ENCODE assay signal across 14 cellular contexts in the genomic region with DNA sequence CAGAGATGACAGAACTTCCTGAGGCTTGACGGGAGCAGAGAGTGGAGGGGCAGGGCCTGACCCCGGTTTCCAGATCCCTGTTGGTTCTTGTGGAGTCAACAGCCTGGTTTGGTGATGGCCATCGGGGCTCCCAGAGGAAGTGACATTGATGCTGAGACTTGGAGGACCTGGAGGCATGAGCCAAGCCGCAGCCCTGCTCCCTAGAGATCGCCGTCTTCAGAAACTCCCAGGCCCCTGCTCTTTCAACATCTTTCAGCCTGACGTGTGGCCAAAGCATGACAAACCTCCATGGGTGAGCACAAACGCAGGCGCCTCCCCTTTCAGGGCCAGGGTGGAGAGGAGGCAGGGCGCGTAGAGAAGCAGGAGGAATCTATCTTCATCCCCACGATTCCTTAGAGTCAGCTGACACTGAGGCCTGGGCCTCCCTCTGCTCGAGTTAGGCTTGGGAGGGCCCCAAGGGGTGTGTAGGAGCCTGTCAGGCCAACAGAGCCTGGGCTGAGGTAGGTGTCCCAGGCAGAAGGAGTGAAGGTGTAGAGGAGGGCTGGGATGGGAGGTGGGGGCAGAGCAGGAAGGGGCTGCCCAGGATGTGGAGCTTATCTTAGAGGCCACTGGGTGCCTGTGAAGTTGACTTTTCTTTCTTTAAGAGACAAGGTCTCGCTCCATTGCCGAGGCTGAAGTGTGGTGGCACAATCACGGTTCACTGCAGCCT. TPM values are rescaled to one million over a fixed set of nuclear protein-coding genes. Genes with fewer than 3 reads are reported as not detected.
DNase-seq lines count a peak whose midpoint lies in the region; TF ChIP-seq lines count a peak whose summit lies in the region.
"Had no signal": no experiment of that assay in that cellular context is flagged by ENCODE, and none has a peak within 500 bp of the region (broad histone marks: within the 10 kb centered on the region; RNA-seq: fewer than 3 reads in every experiment).

No MANE protein-coding gene starts in this region.

- no peaks in the 10 kb centered on the region for H3K27me3 ChIP-seq in sigmoid colon
- H3K27me3 ChIP-seq: right lobe of liver had no signal

- WGBS in sigmoid colon, 2 donors = 82 to 90% methylated on average over 16 of the region's 16 CpGs

- TF ChIP-seq EP300 in sigmoid colon (IDR thresholded peaks at IDR 0.05) = no peak

- intact Hi-C loops in cardiac septum (cut with DNase I) = no loop called here
- intact Hi-C loops in sigmoid colon (cut with DNase I) = no loop called here

- no peaks in the 10 kb centered on the region for H3K36me3 ChIP-seq in sigmoid colon
- H3K36me3 ChIP-seq: right lobe of liver had no signal

- H3K4me1 ChIP-seq in sigmoid colon = peaks cover 0 to 7% (median 3%) of the 10 kb centered on the region in 4 donors

- peak overlapping the region in 1 of 4 donors; percentile 38 for H3K27ac ChIP-seq in sigmoid colon
- H3K27ac ChIP-seq: right lobe of liver had no signal

- no peak for TF ChIP-seq POLR2A in sigmoid colon (IDR thresholded peaks at IDR 0.05)

- H3K9me3 ChIP-seq in sigmoid colon = peaks cover 0 to 3% (median 0%) of the 10 kb centered on the region in 4 donors
- H3K9me3 ChIP-seq: right lobe of liver had no signal

- peak; percentile 93 for DNase-seq in AG20443 (ENCODE audit: low spot score)
- DNase-seq in amniotic epithelial cell (ENCODE audit: low read depth) = peak; percentile 90
- DNase-seq in cardiac septum (ENCODE audit: low spot score) = peak; percentile 82
- DNase-seq in sigmoid colon = peak; percentile 79
- DNase-seq in germinal center (ENCODE audit: low spot score) = no peak
- no peak for DNase-seq in stimulated activated CD8-positive, alpha-beta memory T cell treated with anti-CD3 and anti-CD28 coated beads, Interleukin-4, amount 100 ng/mL, for 48 hours
- DNase-seq in NCI-H2227 (lab: John Stamatoyannopoulos, UW; ENCODE audit: unreplicated experiment) = no peak
- DNase-seq in globus pallidus (ENCODE audit: low spot score) = no peak
- DNase-seq: activated T-cell treated with anti-CD3 and anti-CD28 coated beads, Interleukin-2, amount 50 U/mL, for 48 hours; anterior cingulate cortex; DMS153; Kasumi-1; NCI-H2107 had no signal

- TF ChIP-seq CTCF in sigmoid colon (IDR thresholded peaks at IDR 0.05) = no peak

- H3K4me3 ChIP-seq in sigmoid colon = no peak overlapping the region
- H3K4me3 ChIP-seq: right lobe of liver had no signal

RNA-seq across cellular contexts. Expression of gene MED9, which starts 56.1 kb away (rescaled TPM):
- total RNA-seq in cardiac septum = 30.5 TPM
- total RNA-seq in sigmoid colon = 10 to 100 TPM in 3 of 4 donors, 1 to 10 TPM in 1; 9.7 to 15.3 (median 13.7) TPM
- 10 to 100 TPM; 16.8 to 17.9 (median 17.3) TPM for polyA plus RNA-seq in sigmoid colon

Comparison
In these comparisons a context has a peak if more than half of its experiments do, and no peak if none do; other contexts are left out.
1. DNase-seq: peak in AG20443 (single experiment), amniotic epithelial cell (single experiment), cardiac septum (single experiment) and sigmoid colon (single experiment); none in germinal center (single experiment), stimulated activated CD8-positive, alpha-beta memory T cell treated with anti-CD3 and anti-CD28 coated beads, Interleukin-4, amount 100 ng/mL, for 48 hours (single experiment), NCI-H2227 (single experiment) and globus pallidus (single experiment).